Comparison of ENCODE assay signal across 8 cellular contexts in genomic region chr6:125974214-125974866, GRCh38. TPM values are rescaled to one million over a fixed set of nuclear protein-coding genes. Genes with fewer than 3 reads are reported as not detected.
A peak's percentile ranks its signal among the peaks of the same experiment; 100 is the strongest.
DNase-seq lines count a peak whose midpoint lies in the region; ATAC-seq, FAIRE-seq and TF ChIP-seq lines count a peak whose summit lies in the region.

No MANE protein-coding gene starts in this region.

- H2BK120ac ChIP-seq in mesendoderm (ENCODE audit: low read depth, low read length) = no peak overlapping the region

- H3K79me1 ChIP-seq in mesendoderm (ENCODE audit: low read length) = no peaks in the 10 kb centered on the region

- no peak overlapping the region for H3K4me2 ChIP-seq in mesendoderm (ENCODE audit: low read length)

- no peak overlapping the region for H3K56ac ChIP-seq in mesendoderm (ENCODE audit: low read length)

- H3K4ac ChIP-seq in mesendoderm (ENCODE audit: low read depth, low read length) = no peak overlapping the region

- H3K4me1 ChIP-seq in upper lobe of left lung (no peaks in the 10 kb centered on the region), mesendoderm (ENCODE audit: control insufficient read depth, low read depth, low read length) (no peaks in the 10 kb centered on the region)

- no peaks in the 10 kb centered on the region for H3K9me3 ChIP-seq in upper lobe of left lung

- in situ Hi-C loops in astrocyte of the cerebellum (cut with HindIII; ENCODE audit: low sequenced_read_pairs) = loop anchor here (25.0 kb wide), 1 partner anchor 187 kb away; the partner anchor contains the start of gene NCOA7

- no peak overlapping the region for H4K5ac ChIP-seq in mesendoderm (ENCODE audit: low read length)

- FAIRE-seq in GM12891 (lab: Jason Lieb, UNC) = peak; percentile 60

- no peak for TF ChIP-seq EP300 in upper lobe of left lung (IDR thresholded peaks at IDR 0.05)

- TF ChIP-seq CTCF in astrocyte of the cerebellum (IDR thresholded peaks at IDR 0.05; ENCODE audit: low read depth, low read length, missing control alignments) (peak; percentile 8), upper lobe of left lung (IDR thresholded peaks at IDR 0.05) (peak; percentile 33 to 60 (median 49))

- H2AK5ac ChIP-seq in mesendoderm (ENCODE audit: low read length) = no peak overlapping the region

- H4K8ac ChIP-seq in mesendoderm (ENCODE audit: low read depth, low read length) = no peak overlapping the region

- H2BK15ac ChIP-seq in mesendoderm (replicated peaks; ENCODE audit: low read depth) = no peak overlapping the region

- no peaks in the 10 kb centered on the region for H3K79me2 ChIP-seq in mesendoderm (ENCODE audit: control insufficient read depth, insufficient read depth, low read length)

- H3K4me3 ChIP-seq in astrocyte of the cerebellum (ENCODE audit: low read depth, low read length) (no peak overlapping the region), upper lobe of left lung (no peak overlapping the region), mesendoderm (ENCODE audit: low read length) (no peak overlapping the region)

- H3K27me3 ChIP-seq in upper lobe of left lung (no peaks in the 10 kb centered on the region), mesendoderm (ENCODE audit: insufficient read depth, low read length, poor library complexity) (no peaks in the 10 kb centered on the region)

- H3K23ac ChIP-seq in mesendoderm (ENCODE audit: low read length) = no peak overlapping the region

- H3K9ac ChIP-seq in mesendoderm (ENCODE audit: low read length) = no peak overlapping the region

- no peak overlapping the region for H3K27ac ChIP-seq in upper lobe of left lung
- H3K27ac ChIP-seq in mesendoderm (ENCODE audit: low read depth, low read length) = no peak overlapping the region

- DNase-seq in AG08395 (ENCODE audit: low spot score) (peak; percentile 54), GM12891 (ENCODE audit: insufficient read length, low spot score) (no peak), NCI-H2171 treated with DMSO at 0.1 percent for 48 hours (lab: John Stamatoyannopoulos, UW) (peak; percentile 62), astrocyte of the cerebellum (ENCODE audit: low read depth) (peak; percentile 43), iris pigment epithelial cell (ENCODE audit: low read depth) (peak; percentile 68), upper lobe of left lung (no peak), mesendoderm (no peak)

- 36 to 42% methylated on average over 5 of the region's 5 CpGs for WGBS in upper lobe of left lung, 2 donors
- no CpG with 5 or more reads among the region's 5 CpGs for WGBS in mesendoderm (ENCODE audit: extremely low coverage, insufficient coverage, low lambda C conversion rate)

- H2BK5ac ChIP-seq in mesendoderm (ENCODE audit: low read length) = no peak overlapping the region

- peak; percentile 84 for ATAC-seq in HG02852 (IDR thresholded peaks at IDR 0.05; ENCODE audit: unreplicated experiment)
- ATAC-seq in upper lobe of left lung (ENCODE audit: low FRiP score in 2 of 2) = peak in 1 of 2 donors; percentile 82

- no peak for TF ChIP-seq POLR2A in GM12891 (IDR thresholded peaks at IDR 0.05; ENCODE audit: low read depth, low read length)
- no peak for TF ChIP-seq POLR2A in upper lobe of left lung (IDR thresholded peaks at IDR 0.05)

- H3K36me3 ChIP-seq in upper lobe of left lung (peaks cover 0 to 26% (median 4%) of the 10 kb centered on the region in 4 donors), mesendoderm (ENCODE audit: control insufficient read depth, insufficient read depth, low read length) (no peaks in the 10 kb centered on the region)

- H3K18ac ChIP-seq in mesendoderm (ENCODE audit: low read length) = no peak overlapping the region

TF ChIP-seq in GM12891, 5 proteins besides CTCF, POLR2A, EP300 and RAD21:
- no peak for TF ChIP-seq POLR2AphosphoS5 (IDR thresholded peaks at IDR 0.05; ENCODE audit: low read depth, low read length)
- peak; percentile 67 for TF ChIP-seq SPI1 (IDR thresholded peaks at IDR 0.05; ENCODE audit: low read depth, low read length)
- no peak for TF ChIP-seq TAF1 (IDR thresholded peaks at IDR 0.05; ENCODE audit: low read depth, low read length)
- no peak for TF ChIP-seq PAX5 (IDR thresholded peaks at IDR 0.05; ENCODE audit: insufficient read depth, low read length, severe bottlenecking)
- no peak for TF ChIP-seq POU2F2 (IDR thresholded peaks at IDR 0.05; ENCODE audit: low read depth, low read length)

RNA-seq across cellular contexts. Expression of gene TRMT11, which starts 12.0 kb away (rescaled TPM):
- 18.5 TPM for polyA plus RNA-seq in GM12891 (2012; ENCODE audit: low read depth, missing spikeins)
- total RNA-seq in upper lobe of left lung = 10 to 100 TPM; 13.8 to 66.0 (median 25.5) TPM
- polyA plus RNA-seq in mesendoderm (2013, experiment 1 of 2) = 13.8 TPM
- 15.8 TPM for polyA plus RNA-seq in mesendoderm (2013, experiment 2 of 2)

RNA-seq across cellular contexts. Expression of gene HINT3, which starts 17.8 kb away (rescaled TPM):
- 5.9 TPM for polyA plus RNA-seq in GM12891 (2012; ENCODE audit: low read depth, missing spikeins)
- 10 to 100 TPM; 16.8 to 35.8 (median 25.2) TPM for total RNA-seq in upper lobe of left lung
- polyA plus RNA-seq in mesendoderm (2013, experiment 1 of 2) = 5.1 TPM
- polyA plus RNA-seq in mesendoderm (2013, experiment 2 of 2) = 5.2 TPM

Comparison
In these comparisons a context has a peak if more than half of its experiments do, and no peak if none do; other contexts are left out.
1. DNase-seq: peak in AG08395 (single experiment), NCI-H2171 treated with DMSO at 0.1 percent for 48 hours (single experiment), astrocyte of the cerebellum (single experiment) and iris pigment epithelial cell (single experiment); none in GM12891 (single experiment), upper lobe of left lung (0 of 2) and mesendoderm (single experiment).